1 cellular context compared by ENCODE assay signal in genomic region chr1:161779393-161779792, GRCh38.
TF ChIP-seq lines count a peak whose summit lies in the region.

No MANE protein-coding gene starts in this region.

TF ChIP-seq in SK-N-SH treated with all-trans-retinoic acid at 6 μM for 48 hours, 23 proteins besides CTCF, POLR2A, EP300 and RAD21 (continued from another document):
- TF ChIP-seq SNAI2 (CRISPR knock-in tag; IDR thresholded peaks at IDR 0.05): no peak
- TF ChIP-seq CSDC2 (CRISPR knock-in tag; IDR thresholded peaks at IDR 0.05): no peak
TF ChIP-seq in SK-N-SH treated with all-trans-retinoic acid at 6 μM for 48 hours: peak in this region for 0.
